Comparison of ENCODE assay signal across 8 cellular contexts in the genomic region with DNA sequence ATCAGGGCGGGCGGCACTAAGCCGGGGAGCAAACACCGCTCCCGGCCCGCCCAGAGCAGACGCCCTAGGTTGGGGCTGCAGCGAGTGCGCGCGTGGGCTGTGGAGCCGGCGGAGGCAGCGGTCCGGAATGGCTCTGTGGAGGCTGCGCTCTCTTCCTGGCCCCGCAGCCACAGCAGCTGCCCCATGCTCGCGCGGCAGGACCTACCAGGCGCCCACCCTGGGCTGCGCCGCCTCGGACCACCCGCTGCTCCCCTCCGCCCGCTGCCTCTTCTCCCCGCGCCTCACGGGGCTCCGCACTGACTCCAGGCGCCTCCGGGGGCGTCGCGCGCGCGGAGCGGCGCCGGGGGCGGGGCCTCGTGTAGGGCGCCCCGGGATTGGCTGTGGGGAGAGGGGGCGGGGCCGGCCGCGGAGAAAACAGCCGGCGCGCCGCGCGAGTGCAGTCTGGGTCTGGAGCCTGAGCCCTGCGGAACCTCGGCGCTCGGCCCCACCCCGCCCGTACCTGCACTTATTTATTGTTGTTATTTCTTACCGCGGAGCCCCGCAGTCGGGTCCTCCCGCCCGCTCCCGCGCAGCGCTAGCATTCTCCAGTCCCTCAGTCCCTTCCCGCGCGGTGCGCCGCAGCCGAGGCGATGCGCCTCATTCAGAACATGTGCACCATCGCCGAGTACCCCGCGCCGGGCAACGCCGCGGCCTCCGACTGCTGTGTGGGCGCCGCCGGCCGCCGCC. TPM values are rescaled to one million over a fixed set of nuclear protein-coding genes. Genes with fewer than 3 reads are reported as not detected.
DNase-seq lines count a peak whose midpoint lies in the region; TF ChIP-seq lines count a peak whose summit lies in the region.

A gene with protein sequence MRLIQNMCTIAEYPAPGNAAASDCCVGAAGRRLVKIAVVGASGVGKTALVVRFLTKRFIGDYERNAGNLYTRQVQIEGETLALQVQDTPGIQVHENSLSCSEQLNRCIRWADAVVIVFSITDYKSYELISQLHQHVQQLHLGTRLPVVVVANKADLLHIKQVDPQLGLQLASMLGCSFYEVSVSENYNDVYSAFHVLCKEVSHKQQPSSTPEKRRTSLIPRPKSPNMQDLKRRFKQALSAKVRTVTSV (plus strand): TSS at position 439 of the 726 bp plus-strand sequence. CDS start 191 bp downstream, at position 630.

- H3K79me2 ChIP-seq in GM23248 (ENCODE audit: insufficient read depth) (no peaks in the 10 kb centered on the region), trophoblast cell (ENCODE audit: control insufficient read depth, insufficient read depth, low read length, poor library complexity) (peaks cover 10% of the 10 kb centered on the region)

- DNase-seq in Daoy (ENCODE audit: low read depth), result peak; percentile 74
- peak; percentile 95 for DNase-seq in GM23248
- DNase-seq in LHCN-M2 (ENCODE audit: low read depth), result peak; percentile 66
- DNase-seq in SKM-1 (lab: John Stamatoyannopoulos, UW; ENCODE audit: unreplicated experiment), result peak; percentile 62
- peak; percentile 89 for DNase-seq in activated naive CD8-positive, alpha-beta T cell treated with anti-CD3 and anti-CD28 coated beads for 36 hours
- DNase-seq in cardiac septum (ENCODE audit: low spot score), result peak; percentile 91
- peak; percentile 61 to 86 for DNase-seq in trophoblast cell
- peak; percentile 80 to 83 for DNase-seq in thyroid gland

- H3K23ac ChIP-seq in trophoblast cell (ENCODE audit: low read length), result peak within 1 kb of the TSS; percentile 31

- H3K4me1 ChIP-seq in GM23248 (ENCODE audit: insufficient read depth), result no peaks in the 10 kb centered on the region
- peaks cover 14 to 19% of the 10 kb centered on the region in 2 experiments for H3K4me1 ChIP-seq in trophoblast cell (ENCODE audit: control insufficient read depth in 1 of 2, insufficient read depth in 2 of 2, low read length in 2 of 2)
- H3K4me1 ChIP-seq in thyroid gland, result peaks cover 6 to 23% of the 10 kb centered on the region in 2 donors

- peak within 1 kb of the TSS; percentile 87 for H4K8ac ChIP-seq in trophoblast cell (ENCODE audit: low read depth, low read length)

- H2BK120ac ChIP-seq in trophoblast cell (ENCODE audit: insufficient read depth, low read length, poor library complexity), result peak within 1 kb of the TSS; percentile 71

- peak within 1 kb of the TSS; percentile 82 for H4K12ac ChIP-seq in trophoblast cell (ENCODE audit: low read depth, low read length)

- intact Hi-C loops in cardiac septum (cut with DNase I), result loop anchor here (2.0 kb wide), 2 partner anchors 111 to 149 kb away; partner anchors contain the start of gene ERVMER34-1
- intact Hi-C loops in thyroid gland (cut with DNase I), result loop anchor here (5.0 kb wide), 1 partner anchor 145 kb away; no protein-coding TSS in a partner anchor

- peak within 1 kb of the TSS; percentile 66 for H3K4me3 ChIP-seq in GM23248
- peak within 1 kb of the TSS; percentile 96 for H3K4me3 ChIP-seq in trophoblast cell (ENCODE audit: low read depth, low read length)
- H3K4me3 ChIP-seq in thyroid gland (replicated peaks in 1 of 3), result peak within 1 kb of the TSS; percentile 9 to 48 (median 30)

- H3K27ac Mint-ChIP-seq in activated naive CD8-positive, alpha-beta T cell treated with anti-CD3 and anti-CD28 coated beads for 36 hours, result no peak within 1 kb of the TSS

- H3K4me2 ChIP-seq in GM23248 (ENCODE audit: unreplicated experiment), result peak within 1 kb of the TSS; percentile 61
- H3K4me2 ChIP-seq in trophoblast cell (ENCODE audit: low read length), result peak within 1 kb of the TSS; percentile 94

- H3K14ac ChIP-seq in trophoblast cell (ENCODE audit: low read length), result peak within 1 kb of the TSS; percentile 98

- H3K79me1 ChIP-seq in trophoblast cell (ENCODE audit: low read length), result peaks cover 20% of the 10 kb centered on the region

- H4K91ac ChIP-seq in trophoblast cell (ENCODE audit: low read depth, low read length), result peak within 1 kb of the TSS; percentile 92

- peaks cover 10% of the 10 kb centered on the region for H3K36me3 Mint-ChIP-seq in activated naive CD8-positive, alpha-beta T cell treated with anti-CD3 and anti-CD28 coated beads for 36 hours

- H3K27me3 ChIP-seq in GM23248 (replicated peaks; ENCODE audit: insufficient read depth) (no peaks in the 10 kb centered on the region), trophoblast cell (ENCODE audit: insufficient read depth, low read length) (no peaks in the 10 kb centered on the region), thyroid gland (no peaks in the 10 kb centered on the region)

- peak within 1 kb of the TSS; percentile 90 for H2BK5ac ChIP-seq in trophoblast cell (ENCODE audit: low read depth, low read length, poor library complexity)

- H3K9ac ChIP-seq in GM23248 (peak within 1 kb of the TSS; percentile 68), trophoblast cell (ENCODE audit: low read length) (peak within 1 kb of the TSS; percentile 96)

- peak in 1 of 2 donors; percentile 82 for TF ChIP-seq POLR2A in thyroid gland (IDR thresholded peaks at IDR 0.05)

- H3K18ac ChIP-seq in trophoblast cell (ENCODE audit: low read length), result peak within 1 kb of the TSS; percentile 97

- peak in 3 of 6 experiments; percentile 25 to 49 (median 47) for TF ChIP-seq CTCF in thyroid gland (IDR thresholded peaks at IDR 0.05)

- in situ Hi-C loops in GM23248 (cut with MboI), result no loop called here

- H3K4me1 Mint-ChIP-seq in activated naive CD8-positive, alpha-beta T cell treated with anti-CD3 and anti-CD28 coated beads for 36 hours, result peaks cover 5% of the 10 kb centered on the region

- H3K9me3 Mint-ChIP-seq in activated naive CD8-positive, alpha-beta T cell treated with anti-CD3 and anti-CD28 coated beads for 36 hours, result peaks cover 3% of the 10 kb centered on the region

- WGBS in GM23248 (ENCODE audit: low coverage in 1 of 2, low lambda C conversion rate in 2 of 2, missing lambda C conversion rate in 2 of 2), 2 experiments, result 2 to 3% methylated on average over 48 to 53 of the region's 93 CpGs
- WGBS in trophoblast cell (ENCODE audit: extremely low coverage, insufficient coverage, insufficient read length), result no CpG with 5 or more reads among the region's 93 CpGs
- 3 to 5% methylated on average over 27 to 32 of the region's 93 CpGs for WGBS in thyroid gland, 2 donors

- H2AFZ ChIP-seq in GM23248, result peak within 1 kb of the TSS; percentile 69
- peak within 1 kb of the TSS; percentile 87 for H2AFZ ChIP-seq in trophoblast cell (ENCODE audit: insufficient read depth, low read length, poor library complexity)

- H2AK5ac ChIP-seq in trophoblast cell (ENCODE audit: low read length), result peak within 1 kb of the TSS; percentile 48

- H3K27ac ChIP-seq in GM23248 (no peak within 1 kb of the TSS), trophoblast cell (ENCODE audit: low read depth, low read length) (peak within 1 kb of the TSS; percentile 52), thyroid gland (no peak within 1 kb of the TSS)

- 0 out of 2 replicates have a peak, but pooled peaks cover 9% of the 10 kb centered on the region for H3F3A ChIP-seq in GM23248 (ENCODE audit: insufficient read depth)

- H3K27me3 Mint-ChIP-seq in activated naive CD8-positive, alpha-beta T cell treated with anti-CD3 and anti-CD28 coated beads for 36 hours, result peaks cover 57% of the 10 kb centered on the region

- H3K4me3 Mint-ChIP-seq in activated naive CD8-positive, alpha-beta T cell treated with anti-CD3 and anti-CD28 coated beads for 36 hours, result peak within 1 kb of the TSS; percentile 71

- H3K36me3 ChIP-seq in GM23248 (ENCODE audit: low read depth) (no peaks in the 10 kb centered on the region), trophoblast cell (ENCODE audit: control insufficient read depth in 1 of 2, insufficient read depth in 2 of 2, low read length in 2 of 2) (peaks cover 11 to 18% of the 10 kb centered on the region in 2 experiments), thyroid gland (no peaks in the 10 kb centered on the region)

- H3K9me3 ChIP-seq in GM23248 (ENCODE audit: low read depth) (no peaks in the 10 kb centered on the region), trophoblast cell (ENCODE audit: insufficient read depth, low read depth, low read length) (no peaks in the 10 kb centered on the region), thyroid gland (no peaks in the 10 kb centered on the region)

- H3K4ac ChIP-seq in trophoblast cell (ENCODE audit: low read depth, low read length), result peak within 1 kb of the TSS; percentile 96

- H4K20me1 ChIP-seq in GM23248 (ENCODE audit: insufficient read depth), result no peaks in the 10 kb centered on the region

- peak within 1 kb of the TSS; percentile 62 for H2BK12ac ChIP-seq in trophoblast cell (ENCODE audit: low read length)

- no peaks in the 10 kb centered on the region for H3K9me2 ChIP-seq in GM23248 (ENCODE audit: insufficient read depth)

RNA-seq across cellular contexts. Expression of the gene that starts here (rescaled TPM):
- 1.8 and 2.0 TPM in 2 replicates for total RNA-seq in Daoy (2014; rRNA removed; shearing (Covaris generic))
- total RNA-seq in GM23248 (2014; rRNA removed; shearing (Covaris generic)), result not detected in 2 replicates
- 0.11 and 0.46 TPM in 2 replicates for polyA plus RNA-seq in GM23248 (2016; fragmentation: Nextera tagmentation; extraction: Ambion mirVana)
- total RNA-seq in LHCN-M2 (2014; rRNA removed), result 0.17 and 0.32 TPM in 2 replicates
- 0.18 TPM for polyA plus RNA-seq in LHCN-M2 (2012)
- total RNA-seq in activated naive CD8-positive, alpha-beta T cell treated with anti-CD3 and anti-CD28 coated beads for 36 hours, result under 1 TPM; 0.14 to 0.32 TPM
- 23.8 TPM for total RNA-seq in cardiac septum
- 19.2 and 20.7 TPM in 2 replicates for polyA plus RNA-seq in trophoblast cell (2013)
- 1 to 10 TPM in 1 of 4 donors, under 1 TPM in 3; 0.45 to 3.6 (median 0.60) TPM for total RNA-seq in thyroid gland

Comparison
In these comparisons a context has a peak if more than half of its experiments do, and no peak if none do; other contexts are left out.
1. Peak in DNase-seq, H3K4me3 ChIP-seq, H3K9ac ChIP-seq and H3K4me2 ChIP-seq in GM23248; RNA of the gene not detected or under 1 TPM.
2. Peak in DNase-seq in LHCN-M2; RNA of the gene not detected or under 1 TPM.
3. Peak in DNase-seq in activated naive CD8-positive, alpha-beta T cell treated with anti-CD3 and anti-CD28 coated beads for 36 hours; RNA of the gene not detected or under 1 TPM.
4. H3K4me3 ChIP-seq: peak in every context shown above with its lines; median percentile 96 in trophoblast cell; 66 in GM23248; 30 in thyroid gland.